ENCODE assay signal across 8 cellular contexts in genomic region chr20:63739129-63740069, GRCh38. TPM values are rescaled to one million over a fixed set of nuclear protein-coding genes. Genes with fewer than 3 reads are reported as not detected.
A peak's percentile ranks its signal among the peaks of the same experiment; 100 is the strongest.
DNase-seq lines count a peak whose midpoint lies in the region; ATAC-seq lines count a peak whose summit lies in the region.

SLC2A4RG (plus strand) TSS chr20:63739776; CDS start chr20:63739913, 137 bp downstream.

- H3K9ac ChIP-seq in duodenal mucosa (ENCODE audit: low read depth in 1 of 2, low read length in 2 of 2), result peak within 1 kb of the TSS; percentile 65 to 70

- H3K9me3 ChIP-seq in duodenal mucosa (ENCODE audit: control insufficient read depth in 1 of 2, low read length in 2 of 2), result no peaks in the 10 kb centered on the region

- H3K36me3 ChIP-seq in duodenal mucosa (ENCODE audit: control insufficient read depth in 1 of 2, insufficient read depth in 2 of 2, low read length in 2 of 2), result peaks cover 0 to 20% of the 10 kb centered on the region in 2 donors

- H3K4me1 ChIP-seq in duodenal mucosa (ENCODE audit: control insufficient read depth in 1 of 2, insufficient read depth in 2 of 2, low read length in 2 of 2), result peaks cover 24 to 45% of the 10 kb centered on the region in 2 donors

- H3K27ac ChIP-seq in duodenal mucosa (ENCODE audit: low read depth, low read length), result peak within 1 kb of the TSS; percentile 75

- H3K27me3 ChIP-seq in duodenal mucosa (ENCODE audit: control insufficient read depth in 1 of 2, insufficient read depth in 2 of 2, low read length in 2 of 2), result no peaks in the 10 kb centered on the region

- DNase-seq in NCI-H187 (lab: John Stamatoyannopoulos, UW), result peak; percentile 32 to 74
- no peak for DNase-seq in NCI-H187 treated with DMSO at 0.1 percent for 48 hours (lab: John Stamatoyannopoulos, UW)
- DNase-seq in NCI-H446 treated with DMSO at 0.1 percent for 48 hours (lab: John Stamatoyannopoulos, UW), result peak; percentile 53
- peak; percentile 69 for DNase-seq in activated CD4-positive, alpha-beta T cell treated with anti-CD3 and anti-CD28 coated beads for 48 hours
- peak; percentile 97 for DNase-seq in left lobe of liver (ENCODE audit: low spot score)
- peak; percentile 50 to 60 for DNase-seq in stimulated activated CD4-positive, alpha-beta T cell treated with anti-CD3 and anti-CD28 coated beads, Interleukin-2, amount 100 ng/mL, for 48 hours

- H3K4me3 ChIP-seq in duodenal mucosa (ENCODE audit: low read depth in 1 of 2, low read length in 2 of 2), result peak within 1 kb of the TSS; percentile 62 to 65

- ATAC-seq in HG02840 (IDR thresholded peaks at IDR 0.05; ENCODE audit: low FRiP score, unreplicated experiment) (peak; percentile 51), left lobe of liver (peak; percentile 34)

RNA-seq across cellular contexts. Expression of gene SLC2A4RG, which starts in this region (rescaled TPM):
- total RNA-seq in left lobe of liver, result 195 TPM
